ENCODE assay signal across 14 cellular contexts in genomic region chr3:63992461-63993209, GRCh38. TPM values are rescaled to one million over a fixed set of nuclear protein-coding genes. Genes with fewer than 3 reads are reported as not detected.
DNase-seq lines count a peak whose midpoint lies in the region; ATAC-seq, FAIRE-seq and TF ChIP-seq lines count a peak whose summit lies in the region.
"Had no signal": no experiment of that assay in that cellular context is flagged by ENCODE, and none has a peak within 500 bp of the region (broad histone marks: within the 10 kb centered on the region; RNA-seq: fewer than 3 reads in every experiment).

No MANE protein-coding gene starts in this region.

- no peak overlapping the region for H2BK120ac ChIP-seq in mesendoderm (ENCODE audit: low read depth, low read length)

- H3K79me2 ChIP-seq in mesendoderm (ENCODE audit: control insufficient read depth, insufficient read depth, low read length) = no peaks in the 10 kb centered on the region
- H3K79me2 ChIP-seq: hepatocyte had no signal

- WGBS in mesendoderm (ENCODE audit: extremely low coverage, insufficient coverage, low lambda C conversion rate) = no CpG with 5 or more reads among the region's 5 CpGs

- no peaks in the 10 kb centered on the region for H3K79me1 ChIP-seq in mesendoderm (ENCODE audit: low read length)

- H3K27me3 ChIP-seq in mesendoderm (ENCODE audit: insufficient read depth, low read length, poor library complexity) = no peaks in the 10 kb centered on the region
- H3K27me3 ChIP-seq: hepatocyte had no signal

- no peak overlapping the region for H3K18ac ChIP-seq in mesendoderm (ENCODE audit: low read length)

- no peak overlapping the region for H3K4ac ChIP-seq in mesendoderm (ENCODE audit: low read depth, low read length)

- FAIRE-seq in GM12891 (lab: Jason Lieb, UNC) (no peak), GM19239 (lab: Jason Lieb, UNC) (no peak)

- H3K56ac ChIP-seq in mesendoderm (ENCODE audit: low read length) = peak overlapping the region; percentile 27

- peak overlapping the region; percentile 10 for H3K9ac ChIP-seq in mesendoderm (ENCODE audit: low read length)
- H3K9ac ChIP-seq: KMS-11 had no signal

- peaks cover 13% of the 10 kb centered on the region for H3K36me3 ChIP-seq in mesendoderm (ENCODE audit: control insufficient read depth, insufficient read depth, low read length)

- no peak for ATAC-seq in activated CD8-positive, alpha-beta T cell treated with anti-CD3 and anti-CD28 coated beads, Interleukin-2, amount 10 ng/mL, durations not matched to agents 7 days and 5 days
- ATAC-seq in HG03196 (IDR thresholded peaks at IDR 0.05; ENCODE audit: unreplicated experiment) = no peak

- peak overlapping the region; percentile 50 for H3K27ac Mint-ChIP-seq in activated CD8-positive, alpha-beta T cell treated with anti-CD3 and anti-CD28 coated beads, Interleukin-2, amount 10 ng/mL, durations not matched to agents 7 days and 5 days
- H3K27ac Mint-ChIP-seq: endodermal cell had no signal

- H2BK15ac ChIP-seq in mesendoderm (replicated peaks; ENCODE audit: low read depth) = no peak overlapping the region

- H3K4me3 Mint-ChIP-seq in activated CD8-positive, alpha-beta T cell treated with anti-CD3 and anti-CD28 coated beads, Interleukin-2, amount 10 ng/mL, durations not matched to agents 7 days and 5 days = no peak overlapping the region
- H3K4me3 Mint-ChIP-seq: endodermal cell, naive B cell had no signal

- H3K23ac ChIP-seq in mesendoderm (ENCODE audit: low read length) = no peak overlapping the region

- DNase-seq in CD1c-positive myeloid dendritic cell (ENCODE audit: extremely low spot score) (peak; percentile 59), GM12891 (ENCODE audit: insufficient read length, low spot score) (no peak), mesendoderm (no peak), glomerular visceral epithelial cell (ENCODE audit: extremely low spot score) (no peak), GM19239 (ENCODE audit: insufficient read length, low spot score) (no peak), activated gamma-delta T cell (lab: John Stamatoyannopoulos, UW) (no peak)
- no peak for DNase-seq in activated CD8-positive, alpha-beta T cell treated with anti-CD3 and anti-CD28 coated beads, Interleukin-2, amount 10 ng/mL, durations not matched to agents 7 days and 5 days

- peaks cover 80% of the 10 kb centered on the region for H3K36me3 Mint-ChIP-seq in activated CD8-positive, alpha-beta T cell treated with anti-CD3 and anti-CD28 coated beads, Interleukin-2, amount 10 ng/mL, durations not matched to agents 7 days and 5 days (ENCODE audit: low read depth)

- no peaks in the 10 kb centered on the region for H3K9me3 Mint-ChIP-seq in activated CD8-positive, alpha-beta T cell treated with anti-CD3 and anti-CD28 coated beads, Interleukin-2, amount 10 ng/mL, durations not matched to agents 7 days and 5 days (ENCODE audit: insufficient read depth)
- H3K9me3 Mint-ChIP-seq: endodermal cell, naive B cell had no signal

- peaks cover 38% of the 10 kb centered on the region for H3K4me1 Mint-ChIP-seq in activated CD8-positive, alpha-beta T cell treated with anti-CD3 and anti-CD28 coated beads, Interleukin-2, amount 10 ng/mL, durations not matched to agents 7 days and 5 days (ENCODE audit: low read depth)

- no peak overlapping the region for H3K4me2 ChIP-seq in mesendoderm (ENCODE audit: low read length)
- H3K4me2 ChIP-seq: hepatocyte, KMS-11 had no signal

- CTCF ChIA-PET in activated CD8-positive, alpha-beta T cell treated with anti-CD3 and anti-CD28 coated beads, Interleukin-2, amount 10 ng/mL, durations not matched to agents 7 days and 5 days (lab: Charles Lee) = interaction anchor here (0.6 to 7.8 kb wide), 12 partner anchors 8 to 175 kb away, joined by 3 to 143 read pairs (median 8); no protein-coding TSS in a partner anchor

- no peaks in the 10 kb centered on the region for H3K27me3 Mint-ChIP-seq in activated CD8-positive, alpha-beta T cell treated with anti-CD3 and anti-CD28 coated beads, Interleukin-2, amount 10 ng/mL, durations not matched to agents 7 days and 5 days (ENCODE audit: low read depth)
- H3K27me3 Mint-ChIP-seq: naive B cell had no signal

- H3K4me3 ChIP-seq in mesendoderm (ENCODE audit: low read length) = no peak overlapping the region
- H3K4me3 ChIP-seq: hepatocyte, lung, prostate gland had no signal

- no peak overlapping the region for H4K5ac ChIP-seq in mesendoderm (ENCODE audit: low read length)

- H2AK5ac ChIP-seq in mesendoderm (ENCODE audit: low read length) = no peak overlapping the region

- no peak overlapping the region for H3K27ac ChIP-seq in mesendoderm (ENCODE audit: low read depth, low read length)
- H3K27ac ChIP-seq: hepatocyte, KMS-11, prostate gland had no signal

- POLR2A ChIA-PET in activated CD8-positive, alpha-beta T cell treated with anti-CD3 and anti-CD28 coated beads, Interleukin-2, amount 10 ng/mL, durations not matched to agents 7 days and 5 days (lab: Charles Lee) = interaction anchor here (1.3 to 1.9 kb wide), 2 partner anchors 23 to 31 kb away, joined by 4 to 5 read pairs; partner anchors contain the start of gene PSMD6

- peaks cover 2% of the 10 kb centered on the region for H3K4me1 ChIP-seq in mesendoderm (ENCODE audit: control insufficient read depth, low read depth, low read length)
- H3K4me1 ChIP-seq: prostate gland had no signal

- H2BK5ac ChIP-seq in mesendoderm (ENCODE audit: low read length) = no peak overlapping the region

- H4K8ac ChIP-seq in mesendoderm (ENCODE audit: low read depth, low read length) = no peak overlapping the region

- TF ChIP-seq POLR2A in GM12891 (IDR thresholded peaks at IDR 0.05; ENCODE audit: low read depth, low read length) = no peak

TF ChIP-seq in GM12891, 5 proteins besides CTCF, POLR2A, EP300 and RAD21:
- TF ChIP-seq POLR2AphosphoS5 (IDR thresholded peaks at IDR 0.05; ENCODE audit: low read depth, low read length) = no peak
- TF ChIP-seq PAX5 (IDR thresholded peaks at IDR 0.05; ENCODE audit: insufficient read depth, low read length, severe bottlenecking) = no peak
- TF ChIP-seq TAF1 (IDR thresholded peaks at IDR 0.05; ENCODE audit: low read depth, low read length) = no peak
- no peak for TF ChIP-seq POU2F2 (IDR thresholded peaks at IDR 0.05; ENCODE audit: low read depth, low read length)
- peak; percentile 16; the same call in 1 of the 2 replicates for TF ChIP-seq SPI1 (IDR thresholded peaks at IDR 0.05; ENCODE audit: low read depth, low read length)

RNA-seq across cellular contexts. Expression of gene PSMD6, which starts 30.7 kb away (rescaled TPM):
- 88.4 TPM for polyA plus RNA-seq in GM12891 (2012; ENCODE audit: low read depth, missing spikeins)
- total RNA-seq in activated CD8-positive, alpha-beta T cell treated with anti-CD3 and anti-CD28 coated beads, Interleukin-2, amount 10 ng/mL, durations not matched to agents 7 days and 5 days = 10 to 100 TPM; 81.2 to 86.3 TPM
- polyA plus RNA-seq in mesendoderm (2013, experiment 1 of 2) = 145 TPM
- 143 TPM for polyA plus RNA-seq in mesendoderm (2013, experiment 2 of 2)
